20 cellular contexts compared by ENCODE assay signal in genomic region chr19:11437955-11438354, GRCh38. TPM values are rescaled to one million over a fixed set of nuclear protein-coding genes. Genes with fewer than 3 reads are reported as not detected.
DNase-seq lines count a peak whose midpoint lies in the region; ATAC-seq and TF ChIP-seq lines count a peak whose summit lies in the region.
"Had no signal": no experiment of that assay in that cellular context is flagged by ENCODE, and none has a peak within 500 bp of the region (broad histone marks: within the 10 kb centered on the region; RNA-seq: fewer than 3 reads in every experiment).

No MANE protein-coding gene starts in this region.

- no peaks in the 10 kb centered on the region for H3K27me3 Mint-ChIP-seq in activated CD8-positive, alpha-beta memory T cell treated with anti-CD3 and anti-CD28 coated beads, Interleukin-2, amount 10 ng/mL, durations not matched to agents 7 days and 5 days
- H3K27me3 Mint-ChIP-seq in activated naive CD8-positive, alpha-beta T cell treated with anti-CD3 and anti-CD28 coated beads, Interleukin-2, amount 10 ng/mL, durations not matched to agents 7 days and 5 days = no peaks in the 10 kb centered on the region
- H3K27me3 Mint-ChIP-seq in neural crest cell (ENCODE audit: low read depth) = no peaks in the 10 kb centered on the region

- POLR2A ChIA-PET in IMR-90 (lab: Charles Lee; ENCODE audit: unreplicated experiment) = no interaction called here
- POLR2A ChIA-PET in activated naive CD8-positive, alpha-beta T cell treated with anti-CD3 and anti-CD28 coated beads, Interleukin-2, amount 10 ng/mL, durations not matched to agents 7 days and 5 days (lab: Charles Lee) = interaction anchor here (4.1 kb wide), 1 partner anchor 57 kb away, joined by 17 read pairs; no protein-coding TSS in a partner anchor

- H2AFZ ChIP-seq in IMR-90 (replicated peaks; ENCODE audit: low read length, poor library complexity) (no peak overlapping the region), mesenchymal stem cell (ENCODE audit: low read depth, low read length) (no peak overlapping the region), osteoblast (ENCODE audit: low read length) (no peak overlapping the region)

- TF ChIP-seq RAD21 in IMR-90 (IDR thresholded peaks at IDR 0.05; ENCODE audit: low read length) = no peak

- H3K36me3 Mint-ChIP-seq in activated CD8-positive, alpha-beta memory T cell treated with anti-CD3 and anti-CD28 coated beads, Interleukin-2, amount 10 ng/mL, durations not matched to agents 7 days and 5 days = peaks cover 44% of the 10 kb centered on the region
- H3K36me3 Mint-ChIP-seq in activated naive CD8-positive, alpha-beta T cell treated with anti-CD3 and anti-CD28 coated beads, Interleukin-2, amount 10 ng/mL, durations not matched to agents 7 days and 5 days = peaks cover 17% of the 10 kb centered on the region
- peaks cover 12% of the 10 kb centered on the region for H3K36me3 Mint-ChIP-seq in neural crest cell (ENCODE audit: low read depth)

- no peak overlapping the region for H2BK5ac ChIP-seq in IMR-90 (ENCODE audit: low read depth, low read length, poor library complexity, severe bottlenecking)
- no peak overlapping the region for H2BK5ac ChIP-seq in mesenchymal stem cell (ENCODE audit: low read depth, low read length, poor library complexity, severe bottlenecking)

- H2AK5ac ChIP-seq in IMR-90 (ENCODE audit: low read depth, low read length) = no peak overlapping the region
- H2AK5ac ChIP-seq in mesenchymal stem cell (ENCODE audit: low read length, severe bottlenecking) = no peak overlapping the region

- peaks cover 7% of the 10 kb centered on the region for H4K20me1 ChIP-seq in IMR-90 (ENCODE audit: insufficient read depth, low read length)
- peaks cover 8% of the 10 kb centered on the region for H4K20me1 ChIP-seq in osteoblast (ENCODE audit: insufficient read depth, low read length)

- in situ Hi-C loops in IMR-90 (cut with MboI; ENCODE audit: low sequenced_read_pairs) = no loop called here

- H4K91ac ChIP-seq in IMR-90 (ENCODE audit: insufficient read depth, low read depth, low read length) = no peak overlapping the region
- no peak overlapping the region for H4K91ac ChIP-seq in mesenchymal stem cell (ENCODE audit: low read length)

- H3K36me3 ChIP-seq in IMR-90 (ENCODE audit: control insufficient read depth, insufficient read depth, low read length) (peaks cover 38% of the 10 kb centered on the region), mesenchymal stem cell (ENCODE audit: control insufficient read depth in 1 of 2, insufficient read depth in 2 of 2, low read depth in 1 of 2, low read length in 2 of 2) (peaks cover 56 to 58% of the 10 kb centered on the region in 2 experiments), osteoblast (ENCODE audit: insufficient read depth, low read length) (peaks cover 45% of the 10 kb centered on the region)
- H3K36me3 ChIP-seq: breast epithelium had no signal

- ATAC-seq in activated CD8-positive, alpha-beta memory T cell treated with anti-CD3 and anti-CD28 coated beads, Interleukin-2, amount 10 ng/mL, durations not matched to agents 7 days and 5 days = no peak
- ATAC-seq in IMR-90 (ENCODE audit: low read depth) = no peak
- ATAC-seq in activated naive CD8-positive, alpha-beta T cell treated with anti-CD3 and anti-CD28 coated beads, Interleukin-2, amount 10 ng/mL, durations not matched to agents 7 days and 5 days (ENCODE audit: low read depth) = no peak
- ATAC-seq: activated CD4-positive, CD25-positive, alpha-beta regulatory T cell treated with anti-CD3 and anti-CD28 coated beads, Interleukin-2, amount 50 U/mL, for 24 hours; left lung; PC-3 had no signal

- no peak overlapping the region for H2BK120ac ChIP-seq in IMR-90 (ENCODE audit: low read depth, low read length)
- H2BK120ac ChIP-seq in mesenchymal stem cell (ENCODE audit: low read depth, low read length) = no peak overlapping the region

- peak overlapping the region in 1 of 2 experiments; percentile 14 for H2BK12ac ChIP-seq in mesenchymal stem cell (ENCODE audit: low read length in 2 of 2)

- peak overlapping the region; percentile 33 for H3K4me3 Mint-ChIP-seq in activated CD8-positive, alpha-beta memory T cell treated with anti-CD3 and anti-CD28 coated beads, Interleukin-2, amount 10 ng/mL, durations not matched to agents 7 days and 5 days
- no peak overlapping the region for H3K4me3 Mint-ChIP-seq in activated naive CD8-positive, alpha-beta T cell treated with anti-CD3 and anti-CD28 coated beads, Interleukin-2, amount 10 ng/mL, durations not matched to agents 7 days and 5 days
- H3K4me3 Mint-ChIP-seq in neural crest cell = peak overlapping the region; percentile 80

- H3K79me2 ChIP-seq in osteoblast (ENCODE audit: insufficient read depth, low read length) = peaks cover 23% of the 10 kb centered on the region

- H3K27me3 ChIP-seq in IMR-90 (ENCODE audit: control insufficient read depth, insufficient read depth, low read length) (no peaks in the 10 kb centered on the region), mesenchymal stem cell (ENCODE audit: control insufficient read depth in 1 of 2, insufficient read depth in 1 of 2, low read length in 2 of 2) (no peaks in the 10 kb centered on the region), osteoblast (ENCODE audit: insufficient read depth, low read length) (no peaks in the 10 kb centered on the region)
- H3K27me3 ChIP-seq: breast epithelium, left lung had no signal

- H2BK15ac ChIP-seq in IMR-90 (ENCODE audit: low read depth, low read length) (no peak overlapping the region), mesenchymal stem cell (ENCODE audit: low read depth, poor library complexity, severe bottlenecking) (no peak overlapping the region)

- dilution Hi-C loops in IMR-90 (cut with HindIII; ENCODE audit: low sequenced_read_pairs, unreplicated experiment) = no loop called here

- intact Hi-C loops in IMR-90 (cut with micrococcal nuclease) = no loop called here

- BruUV-seq in IMR-90 (replicated peaks; lab: Mats Ljungman, UMichigan) = no TSS peak

- H3K9me3 ChIP-seq in IMR-90 (ENCODE audit: control insufficient read depth, insufficient read depth, low read length) (no peaks in the 10 kb centered on the region), mesenchymal stem cell (ENCODE audit: control insufficient read depth, low read length) (no peaks in the 10 kb centered on the region), osteoblast (ENCODE audit: low read depth, low read length) (no peaks in the 10 kb centered on the region)
- H3K9me3 ChIP-seq: breast epithelium, left lung, thoracic aorta had no signal

- TF ChIP-seq POLR2A in IMR-90 (IDR thresholded peaks at IDR 0.05; ENCODE audit: low read depth, low read length) = no peak

- H3K4ac ChIP-seq in IMR-90 (ENCODE audit: low read depth, low read length) = no peak overlapping the region
- H3K4ac ChIP-seq in mesenchymal stem cell (ENCODE audit: low read depth in 1 of 2, low read length in 2 of 2) = no peak overlapping the region

- no peak overlapping the region for H3K56ac ChIP-seq in IMR-90 (ENCODE audit: extremely low read depth, insufficient read depth, low read length)

- H3K4me3 ChIP-seq in IMR-90 (ENCODE audit: insufficient read depth, low read depth, low read length) (no peak overlapping the region), mesenchymal stem cell (ENCODE audit: insufficient read depth in 1 of 2, low read depth in 1 of 2, low read length in 2 of 2) (no peak overlapping the region), osteoblast (ENCODE audit: insufficient read depth, low read length) (no peak overlapping the region)
- H3K4me3 ChIP-seq: breast epithelium, left lung, thoracic aorta had no signal

- H4K5ac ChIP-seq in IMR-90 (ENCODE audit: low read depth, low read length) = no peak overlapping the region

- H2BK20ac ChIP-seq in IMR-90 (ENCODE audit: low read depth, low read length) = no peak overlapping the region

- WGBS in IMR-90 (ENCODE audit: extremely low coverage in 2 of 2, insufficient read length in 1 of 2), 2 experiments = no CpG with 5 or more reads among the region's 9 CpGs
- WGBS in mesenchymal stem cell = 96% methylated on average over 8 of the region's 9 CpGs

- H3K23ac ChIP-seq in IMR-90 (ENCODE audit: low read depth, low read length) = no peak overlapping the region
- no peak overlapping the region for H3K23ac ChIP-seq in mesenchymal stem cell (ENCODE audit: low read length in 2 of 2)

- H3K27ac ChIP-seq in IMR-90 (ENCODE audit: insufficient read depth, low read length) = no peak overlapping the region
- H3K27ac ChIP-seq in mesenchymal stem cell (ENCODE audit: low read length, poor library complexity, severe bottlenecking) = no peak overlapping the region
- no peak overlapping the region for H3K27ac ChIP-seq in osteoblast (ENCODE audit: low read depth, low read length)
- H3K27ac ChIP-seq: breast epithelium, left lung, thoracic aorta had no signal

- DNase-seq in activated CD8-positive, alpha-beta memory T cell treated with anti-CD3 and anti-CD28 coated beads, Interleukin-2, amount 10 ng/mL, durations not matched to agents 7 days and 5 days = no peak
- no peak for DNase-seq in activated CD8-positive, alpha-beta memory T cell treated with anti-CD3 and anti-CD28 coated beads, Interleukin-2, amount 50 U/mL, for 4 hours
- no peak for DNase-seq in IMR-90
- no peak for DNase-seq in activated naive CD8-positive, alpha-beta T cell treated with anti-CD3 and anti-CD28 coated beads, Interleukin-2, amount 10 ng/mL, durations not matched to agents 7 days and 5 days
- no peak for DNase-seq in neural crest cell (ENCODE audit: low read depth, low spot score)
- no peak for DNase-seq in mesenchymal stem cell
- DNase-seq in NCI-H524 (lab: John Stamatoyannopoulos, UW) = no peak
- DNase-seq in osteoblast (ENCODE audit: insufficient read length, low spot score, missing footprints) = no peak
- DNase-seq: effector CD4-positive, alpha-beta T cell; GDM1; hypothalamus; left lung; NCI-H2029; NCI-H524 treated with DMSO at 0.1 percent for 48 hours; PC-3; SW 1271 had no signal

- H3K9me1 ChIP-seq in IMR-90 (ENCODE audit: insufficient read depth, low read length) = peaks cover 12% of the 10 kb centered on the region

- CTCF ChIA-PET in activated CD8-positive, alpha-beta memory T cell treated with anti-CD3 and anti-CD28 coated beads, Interleukin-2, amount 10 ng/mL, durations not matched to agents 7 days and 5 days (lab: Charles Lee) = interaction anchor here (0.7 to 1.7 kb wide), 4 partner anchors 8 to 194 kb away, joined by 3 to 5 read pairs (median 4); no protein-coding TSS in a partner anchor
- CTCF ChIA-PET in IMR-90 (lab: Yijun Ruan, JAX) = no interaction called here

- peaks cover 9% of the 10 kb centered on the region for H3K4me1 ChIP-seq in IMR-90 (ENCODE audit: control insufficient read depth, insufficient read depth, low read length)
- peaks cover 13% of the 10 kb centered on the region for H3K4me1 ChIP-seq in mesenchymal stem cell (ENCODE audit: control insufficient read depth, insufficient read depth, low read depth, low read length)
- H3K4me1 ChIP-seq in osteoblast (ENCODE audit: insufficient read depth, low read length) = peaks cover 13% of the 10 kb centered on the region

- H2AK9ac ChIP-seq in IMR-90 (replicated peaks; ENCODE audit: low read depth, low read length, poor library complexity) = peak overlapping the region; percentile 28

- H3K9ac ChIP-seq in IMR-90 (ENCODE audit: low read depth, low read length) (no peak overlapping the region), mesenchymal stem cell (ENCODE audit: low read length) (no peak overlapping the region)

- H3K4me1 Mint-ChIP-seq in activated CD8-positive, alpha-beta memory T cell treated with anti-CD3 and anti-CD28 coated beads, Interleukin-2, amount 10 ng/mL, durations not matched to agents 7 days and 5 days = peaks cover 30% of the 10 kb centered on the region
- H3K4me1 Mint-ChIP-seq in activated naive CD8-positive, alpha-beta T cell treated with anti-CD3 and anti-CD28 coated beads, Interleukin-2, amount 10 ng/mL, durations not matched to agents 7 days and 5 days = peaks cover 14% of the 10 kb centered on the region
- H3K4me1 Mint-ChIP-seq in neural crest cell = peaks cover 22% of the 10 kb centered on the region

- no peaks in the 10 kb centered on the region for H3K9me3 Mint-ChIP-seq in activated CD8-positive, alpha-beta memory T cell treated with anti-CD3 and anti-CD28 coated beads, Interleukin-2, amount 10 ng/mL, durations not matched to agents 7 days and 5 days (ENCODE audit: low read depth)
- no peaks in the 10 kb centered on the region for H3K9me3 Mint-ChIP-seq in activated naive CD8-positive, alpha-beta T cell treated with anti-CD3 and anti-CD28 coated beads, Interleukin-2, amount 10 ng/mL, durations not matched to agents 7 days and 5 days
- H3K9me3 Mint-ChIP-seq in neural crest cell = no peaks in the 10 kb centered on the region

- no peak overlapping the region for H3K14ac ChIP-seq in IMR-90 (replicated peaks; ENCODE audit: low read depth, low read length)
- no peak overlapping the region for H3K14ac ChIP-seq in mesenchymal stem cell (ENCODE audit: low read length in 2 of 2)

- TF ChIP-seq CTCF in IMR-90 (conservative IDR thresholded peaks at IDR 0.05; ENCODE audit: low read depth, low read length) = no peak
- no peak for TF ChIP-seq CTCF in neural crest cell (conservative IDR thresholded peaks at IDR 0.05)
- TF ChIP-seq CTCF in osteoblast (IDR thresholded peaks at IDR 0.05; ENCODE audit: extremely low read depth, low read depth, low read length) = no peak

- H3K18ac ChIP-seq in IMR-90 (ENCODE audit: low read depth, low read length) = no peak overlapping the region
- H3K18ac ChIP-seq in mesenchymal stem cell (ENCODE audit: low read depth in 1 of 2, low read length in 2 of 2) = no peak overlapping the region

- H4K8ac ChIP-seq in IMR-90 (ENCODE audit: low read depth in 2 of 2, low read length in 2 of 2) (no peak overlapping the region), mesenchymal stem cell (ENCODE audit: low read length) (no peak overlapping the region)

- H3K27ac Mint-ChIP-seq in activated CD8-positive, alpha-beta memory T cell treated with anti-CD3 and anti-CD28 coated beads, Interleukin-2, amount 10 ng/mL, durations not matched to agents 7 days and 5 days = no peak overlapping the region
- peak overlapping the region; percentile 63 for H3K27ac Mint-ChIP-seq in activated naive CD8-positive, alpha-beta T cell treated with anti-CD3 and anti-CD28 coated beads, Interleukin-2, amount 10 ng/mL, durations not matched to agents 7 days and 5 days
- H3K27ac Mint-ChIP-seq in neural crest cell (ENCODE audit: unreplicated experiment) = no peak overlapping the region

- no peak overlapping the region for H3K4me2 ChIP-seq in IMR-90 (ENCODE audit: low read depth, low read length)
- no peak overlapping the region for H3K4me2 ChIP-seq in mesenchymal stem cell (ENCODE audit: low read length, poor library complexity, severe bottlenecking)
- no peak overlapping the region for H3K4me2 ChIP-seq in osteoblast (ENCODE audit: insufficient read depth, low read length)

- H3K79me1 ChIP-seq in IMR-90 (ENCODE audit: low read depth in 1 of 2, low read length in 2 of 2) = peaks cover 16 to 44% of the 10 kb centered on the region in 2 experiments
- H3K79me1 ChIP-seq in mesenchymal stem cell (replicated peaks; ENCODE audit: low read length, poor library complexity, severe bottlenecking) = peaks cover 45% of the 10 kb centered on the region

RNA-seq across cellular contexts. Expression of gene PRKCSH, which starts 2.5 kb away (rescaled TPM):
- 100 to 1,000 TPM; 278 to 306 TPM for total RNA-seq in activated CD8-positive, alpha-beta memory T cell treated with anti-CD3 and anti-CD28 coated beads, Interleukin-2, amount 10 ng/mL, durations not matched to agents 7 days and 5 days
- total RNA-seq in IMR-90 (2012; rRNA removed) (36.0 and 55.8 TPM in 2 replicates), neural crest cell (388 and 391 TPM in 2 replicates), osteoblast (117 and 119 TPM in 2 replicates)
- 252 and 272 TPM in 2 replicates for polyA plus RNA-seq in IMR-90 (2012; rRNA removed)
- polyA plus RNA-seq in IMR-90 (2012; cell fraction: cytosol; rRNA removed) = 208 and 303 TPM in 2 replicates
- polyA plus RNA-seq in IMR-90 (2012; cell fraction: nucleus; rRNA removed; ENCODE audit: low replicate concordance) = 310 and 537 TPM in 2 replicates
- 100 to 1,000 TPM; 297 to 310 TPM for total RNA-seq in activated naive CD8-positive, alpha-beta T cell treated with anti-CD3 and anti-CD28 coated beads, Interleukin-2, amount 10 ng/mL, durations not matched to agents 7 days and 5 days
- 307 TPM for polyA plus RNA-seq in mesenchymal stem cell (2013, experiment 1 of 2)
- 301 TPM for polyA plus RNA-seq in mesenchymal stem cell (2013, experiment 2 of 2)

RNA-seq across cellular contexts. Expression of gene ODAD3, which starts 3.0 kb away (rescaled TPM):
- under 1 TPM; 0.15 to 0.54 TPM for total RNA-seq in activated CD8-positive, alpha-beta memory T cell treated with anti-CD3 and anti-CD28 coated beads, Interleukin-2, amount 10 ng/mL, durations not matched to agents 7 days and 5 days
- under 0.01 and 0.28 TPM in 2 replicates for total RNA-seq in IMR-90 (2012; rRNA removed)
- polyA plus RNA-seq in IMR-90 (2012; rRNA removed) = 0.04 and 0.44 TPM in 2 replicates
- 0.04 and 0.09 TPM in 2 replicates for polyA plus RNA-seq in IMR-90 (2012; cell fraction: cytosol; rRNA removed)
- polyA plus RNA-seq in IMR-90 (2012; cell fraction: nucleus; rRNA removed; ENCODE audit: low replicate concordance) = 0.64 and 0.76 TPM in 2 replicates
- total RNA-seq in activated naive CD8-positive, alpha-beta T cell treated with anti-CD3 and anti-CD28 coated beads, Interleukin-2, amount 10 ng/mL, durations not matched to agents 7 days and 5 days = not detected
- 2.2 and 3.1 TPM in 2 replicates for total RNA-seq in neural crest cell
- 0.50 TPM for polyA plus RNA-seq in mesenchymal stem cell (2013, experiment 1 of 2)
- polyA plus RNA-seq in mesenchymal stem cell (2013, experiment 2 of 2) = 0.40 TPM
- total RNA-seq in osteoblast = under 0.01 TPM in 2 replicates

RNA-seq across cellular contexts. Expression of gene RGL3, which starts 18.8 kb away (rescaled TPM):
- total RNA-seq in activated CD8-positive, alpha-beta memory T cell treated with anti-CD3 and anti-CD28 coated beads, Interleukin-2, amount 10 ng/mL, durations not matched to agents 7 days and 5 days = not detected
- total RNA-seq in IMR-90 (2012; rRNA removed) (0.18 TPM in 1 of 2 replicates, not detected in the other), neural crest cell (0.30 and 0.55 TPM in 2 replicates), osteoblast (0.29 and 0.36 TPM in 2 replicates)
- 0.34 and 0.62 TPM in 2 replicates for polyA plus RNA-seq in IMR-90 (2012; rRNA removed)
- polyA plus RNA-seq in IMR-90 (2012; cell fraction: cytosol; rRNA removed) = 0.27 and 0.48 TPM in 2 replicates
- 10.2 and 19.9 TPM in 2 replicates for polyA plus RNA-seq in IMR-90 (2012; cell fraction: nucleus; rRNA removed; ENCODE audit: low replicate concordance)
- total RNA-seq in activated naive CD8-positive, alpha-beta T cell treated with anti-CD3 and anti-CD28 coated beads, Interleukin-2, amount 10 ng/mL, durations not matched to agents 7 days and 5 days = not detected
- 3.4 TPM for polyA plus RNA-seq in mesenchymal stem cell (2013, experiment 1 of 2)
- 2.5 TPM for polyA plus RNA-seq in mesenchymal stem cell (2013, experiment 2 of 2)

RNA-seq across cellular contexts. Expression of gene ELAVL3, which starts 42.9 kb away (rescaled TPM):
- total RNA-seq in activated CD8-positive, alpha-beta memory T cell treated with anti-CD3 and anti-CD28 coated beads, Interleukin-2, amount 10 ng/mL, durations not matched to agents 7 days and 5 days = not detected
- total RNA-seq in IMR-90 (2012; rRNA removed) (not detected in 2 replicates), neural crest cell (39.7 and 42.8 TPM in 2 replicates), osteoblast (0.72 TPM in 1 of 2 replicates, not detected in the other)
- not detected in 2 replicates for polyA plus RNA-seq in IMR-90 (2012; rRNA removed)
- polyA plus RNA-seq in IMR-90 (2012; cell fraction: cytosol; rRNA removed) = not detected in 2 replicates
- polyA plus RNA-seq in IMR-90 (2012; cell fraction: nucleus; rRNA removed; ENCODE audit: low replicate concordance) = 0.02 TPM in 2 replicates
- not detected for total RNA-seq in activated naive CD8-positive, alpha-beta T cell treated with anti-CD3 and anti-CD28 coated beads, Interleukin-2, amount 10 ng/mL, durations not matched to agents 7 days and 5 days
- polyA plus RNA-seq in mesenchymal stem cell (2013, experiment 1 of 2) = 0.04 TPM
- not detected for polyA plus RNA-seq in mesenchymal stem cell (2013, experiment 2 of 2)
- total RNA-seq: breast epithelium, PC-3, renal cortical epithelial cell, thoracic aorta had no signal

RNA-seq across cellular contexts. Expression of gene EPOR, which starts 53.8 kb away (rescaled TPM):
- 1 to 10 TPM; 8.1 to 9.1 TPM for total RNA-seq in activated CD8-positive, alpha-beta memory T cell treated with anti-CD3 and anti-CD28 coated beads, Interleukin-2, amount 10 ng/mL, durations not matched to agents 7 days and 5 days
- 3.1 and 4.3 TPM in 2 replicates for total RNA-seq in IMR-90 (2012; rRNA removed)
- polyA plus RNA-seq in IMR-90 (2012; rRNA removed) = 10.1 and 12.0 TPM in 2 replicates
- polyA plus RNA-seq in IMR-90 (2012; cell fraction: cytosol; rRNA removed) = 11.5 and 12.4 TPM in 2 replicates
- 9.7 and 21.2 TPM in 2 replicates for polyA plus RNA-seq in IMR-90 (2012; cell fraction: nucleus; rRNA removed; ENCODE audit: low replicate concordance)
- total RNA-seq in activated naive CD8-positive, alpha-beta T cell treated with anti-CD3 and anti-CD28 coated beads, Interleukin-2, amount 10 ng/mL, durations not matched to agents 7 days and 5 days = 1 to 10 TPM; 8.3 to 8.8 TPM
- total RNA-seq in neural crest cell = 3.5 and 4.5 TPM in 2 replicates
- polyA plus RNA-seq in mesenchymal stem cell (2013, experiment 1 of 2) = 16.4 TPM
- polyA plus RNA-seq in mesenchymal stem cell (2013, experiment 2 of 2) = 17.2 TPM
- 1.8 and 2.5 TPM in 2 replicates for total RNA-seq in osteoblast
